ENCODE assay signal across 14 cellular contexts in genomic region chr3:174120997-174121396, GRCh38.
DNase-seq lines count a peak whose midpoint lies in the region; ATAC-seq and TF ChIP-seq lines count a peak whose summit lies in the region.
"Had no signal": no experiment of that assay in that cellular context is flagged by ENCODE, and none has a peak within 500 bp of the region (broad histone marks: within the 10 kb centered on the region; RNA-seq: fewer than 3 reads in every experiment).

No MANE protein-coding gene starts in this region.

- H3K27ac ChIP-seq in GM23338 (ENCODE audit: low read depth) (no peak overlapping the region; the same call in 1 of the 2 replicates), left lung (no peak overlapping the region)
- H3K27ac ChIP-seq: A549 had no signal

- H2AFZ ChIP-seq in GM23338: no peak overlapping the region

- TF ChIP-seq CTCF in GM23338 (conservative IDR thresholded peaks at IDR 0.05; ENCODE audit: low read depth in 2 of 2) (no peak), left lung (IDR thresholded peaks at IDR 0.05) (no peak)

- H3K4me3 ChIP-seq in GM23338 (no peak overlapping the region), left lung (no peak overlapping the region)
- H3K4me3 ChIP-seq: A549 had no signal

- no peak for ATAC-seq in GM23338
- peak; percentile 60 for ATAC-seq in left lung
- ATAC-seq in GM21786 (IDR thresholded peaks at IDR 0.05; ENCODE audit: unreplicated experiment): no peak
- ATAC-seq in HG02870 (IDR thresholded peaks at IDR 0.05; ENCODE audit: unreplicated experiment): no peak
- ATAC-seq: A549; CD8-positive, alpha-beta T cell had no signal

- DNase-seq in NCI-H2227 (lab: John Stamatoyannopoulos, UW; ENCODE audit: unreplicated experiment) (peak; percentile 10), NCI-H2227 treated with DMSO at 0.1 percent for 48 hours (lab: John Stamatoyannopoulos, UW) (no peak), GM23338 (ENCODE audit: low spot score) (no peak), NCI-H69 (lab: John Stamatoyannopoulos, UW) (peak; percentile 24), left lung (no peak)
- DNase-seq: CD8-positive, alpha-beta T cell; COR-L47; DMS153; GF-D8; H7 had no signal

- no peaks in the 10 kb centered on the region for H3K79me2 ChIP-seq in GM23338 (replicated peaks; ENCODE audit: insufficient read depth)

- H3K9me3 ChIP-seq in left lung: no peaks in the 10 kb centered on the region
- H3K9me3 ChIP-seq: A549 had no signal

- H3K36me3 ChIP-seq in GM23338 (ENCODE audit: insufficient read depth): no peaks in the 10 kb centered on the region
- no peaks in the 10 kb centered on the region for H3K36me3 ChIP-seq in left lung

- no peaks in the 10 kb centered on the region for H3K36me3 Mint-ChIP-seq in GM23338 (ENCODE audit: low read depth)
- H3K36me3 Mint-ChIP-seq: CD14-positive monocyte; CD8-positive, alpha-beta T cell had no signal

- no peaks in the 10 kb centered on the region for H3K27me3 Mint-ChIP-seq in GM23338 (ENCODE audit: insufficient read depth, low read depth, poor library complexity)

- no peak overlapping the region for H3K4me3 Mint-ChIP-seq in GM23338
- H3K4me3 Mint-ChIP-seq: CD14-positive monocyte; CD8-positive, alpha-beta T cell had no signal

- no peaks in the 10 kb centered on the region for H3K9me2 ChIP-seq in GM23338 (ENCODE audit: insufficient read depth)

- no peak overlapping the region for H3K27ac Mint-ChIP-seq in GM23338
- H3K27ac Mint-ChIP-seq: CD14-positive monocyte; CD8-positive, alpha-beta T cell had no signal

- H3K4me1 Mint-ChIP-seq in GM23338: peaks cover 33% of the 10 kb centered on the region
- H3K4me1 Mint-ChIP-seq: CD14-positive monocyte had no signal

- no peaks in the 10 kb centered on the region for H3K27me3 ChIP-seq in GM23338 (ENCODE audit: insufficient read depth)
- H3K27me3 ChIP-seq in left lung: no peaks in the 10 kb centered on the region

- H4K20me1 ChIP-seq in GM23338 (replicated peaks; ENCODE audit: insufficient read depth): no peaks in the 10 kb centered on the region

- intact Hi-C loops in left lung (cut with DNase I): no loop called here

- H3F3A ChIP-seq in GM23338 (replicated peaks; ENCODE audit: low read depth): no peaks in the 10 kb centered on the region

- H3K9me3 Mint-ChIP-seq in GM23338: no peaks in the 10 kb centered on the region

- H3K4me2 ChIP-seq in GM23338: peak overlapping the region; percentile 56
- H3K4me2 ChIP-seq: A549 had no signal

- peaks cover 17% of the 10 kb centered on the region for H3K4me1 ChIP-seq in GM23338 (ENCODE audit: insufficient read depth)
- H3K4me1 ChIP-seq in left lung: no peaks in the 10 kb centered on the region
- H3K4me1 ChIP-seq: A549 had no signal

TF ChIP-seq in GM23338, 12 proteins besides CTCF, POLR2A, EP300 and RAD21 (continues in another document):
- no peak for TF ChIP-seq EZH2phosphoT487 (IDR thresholded peaks at IDR 0.05; ENCODE audit: unreplicated experiment)
- no peak for TF ChIP-seq POLR2AphosphoS5 (IDR thresholded peaks at IDR 0.05; ENCODE audit: low read depth)
- TF ChIP-seq CREB1 (CRISPR knock-in tag; IDR thresholded peaks at IDR 0.05; ENCODE audit: low read depth): no peak
- no peak for TF ChIP-seq ZNF114 (CRISPR knock-in tag; IDR thresholded peaks at IDR 0.05)
- no peak for TF ChIP-seq ETS1 (IDR thresholded peaks at IDR 0.05)
- no peak for TF ChIP-seq NANOG (IDR thresholded peaks at IDR 0.05; ENCODE audit: borderline replicate concordance)
- TF ChIP-seq JUNB (IDR thresholded peaks at IDR 0.05; ENCODE audit: unreplicated experiment): no peak
- TF ChIP-seq REST (IDR thresholded peaks at IDR 0.05; ENCODE audit: unreplicated experiment): no peak
- no peak for TF ChIP-seq STAT1 (IDR thresholded peaks at IDR 0.05; ENCODE audit: unreplicated experiment)
- TF ChIP-seq ZNF331 (CRISPR knock-in tag; IDR thresholded peaks at IDR 0.05; ENCODE audit: low read depth): no peak
- no peak for TF ChIP-seq EZH2 (IDR thresholded peaks at IDR 0.05; ENCODE audit: low read depth, unreplicated experiment)

Comparison
In these comparisons a context has a peak if more than half of its experiments do, and no peak if none do; other contexts are left out.
1. DNase-seq: peak in NCI-H2227 (single experiment) and NCI-H69 (single experiment); none in NCI-H2227 treated with DMSO at 0.1 percent for 48 hours (single experiment), GM23338 (single experiment) and left lung (0 of 2).